ENCODE assay signal across 8 cellular contexts in genomic region chr6:44078795-44079671, GRCh38.
DNase-seq lines count a peak whose midpoint lies in the region; ATAC-seq and TF ChIP-seq lines count a peak whose summit lies in the region.

No MANE protein-coding gene starts in this region.

- H3K4me3 ChIP-seq in adipocyte (ENCODE audit: low read length): no peak overlapping the region
- H3K4me3 ChIP-seq in iPS DF 6.9 (ENCODE audit: low read length): no peak overlapping the region

- POLR2A ChIA-PET in RWPE1 (lab: Yijun Ruan, JAX; ENCODE audit: low non-redundant PET): no interaction called here

- H3K4me1 ChIP-seq in adipocyte (ENCODE audit: control insufficient read depth, insufficient read depth, low read length) (peaks cover 4% of the 10 kb centered on the region), iPS DF 6.9 (ENCODE audit: control insufficient read depth, insufficient read depth, low read length) (peaks cover 10% of the 10 kb centered on the region)

- WGBS in iPS DF 6.9 (ENCODE audit: insufficient coverage, insufficient read length): no CpG with 5 or more reads among the region's 8 CpGs

- no peaks in the 10 kb centered on the region for H3K27me3 ChIP-seq in adipocyte (replicated peaks; ENCODE audit: control insufficient read depth, insufficient read depth, low read length)
- H3K27me3 ChIP-seq in iPS DF 6.9 (ENCODE audit: control insufficient read depth, insufficient read depth, low read length): no peaks in the 10 kb centered on the region

- peak; percentile 94 for TF ChIP-seq CTCF in GM12873 (IDR thresholded peaks at IDR 0.05; ENCODE audit: insufficient read depth, low read depth, low read length, missing control alignments)
- TF ChIP-seq CTCF in RWPE1 (conservative IDR thresholded peaks at IDR 0.05; ENCODE audit: low read depth): peak; percentile 92

- CTCF ChIA-PET in RWPE1 (lab: Yijun Ruan, JAX): interaction anchor here (0.6 to 4.5 kb wide), 34 partner anchors 11 to 468 kb away, joined by 3 to 37 read pairs (median 4); partner anchors contain the start of gene VEGFA

- H3K27ac ChIP-seq in RWPE1 (peak overlapping the region; percentile 35), iPS DF 6.9 (ENCODE audit: low read length) (no peak overlapping the region)

- no peak overlapping the region for H3K9ac ChIP-seq in adipocyte (ENCODE audit: low read length)

- no peaks in the 10 kb centered on the region for H3K36me3 ChIP-seq in adipocyte (ENCODE audit: control insufficient read depth, insufficient read depth, low read length, severe bottlenecking)
- H3K36me3 ChIP-seq in iPS DF 6.9 (ENCODE audit: control insufficient read depth, insufficient read depth, low read length): no peaks in the 10 kb centered on the region

- ATAC-seq in HG03045 (IDR thresholded peaks at IDR 0.05; ENCODE audit: unreplicated experiment): no peak

- H3K9me3 ChIP-seq in adipocyte (ENCODE audit: control insufficient read depth, low read length) (no peaks in the 10 kb centered on the region), iPS DF 6.9 (ENCODE audit: control insufficient read depth, insufficient read depth, low read length) (no peaks in the 10 kb centered on the region)

- DNase-seq in RWPE1 (ENCODE audit: low spot score): peak; percentile 68
- peak; percentile 89 for DNase-seq in adipocyte (ENCODE audit: low read depth)
- peak; percentile 75 for DNase-seq in iPS DF 6.9 (ENCODE audit: low read depth, low spot score)
- DNase-seq in stimulated activated CD4-positive, alpha-beta T cell treated with anti-CD3 and anti-CD28 coated beads, Interleukin-1b, Interleukin-23, amount 100 ng/mL, for 48 hours: peak; percentile 66
- no peak for DNase-seq in NCI-H526 (lab: John Stamatoyannopoulos, UW)
- DNase-seq in NCI-H2029 treated with DMSO at 0.1 percent for 48 hours (lab: John Stamatoyannopoulos, UW): no peak

Comparison
In these comparisons a context has a peak if more than half of its experiments do, and no peak if none do; other contexts are left out.
1. DNase-seq: peak in RWPE1 (single experiment), adipocyte (single experiment), iPS DF 6.9 (single experiment) and stimulated activated CD4-positive, alpha-beta T cell treated with anti-CD3 and anti-CD28 coated beads, Interleukin-1b, Interleukin-23, amount 100 ng/mL, for 48 hours (single experiment); none in NCI-H526 (0 of 2) and NCI-H2029 treated with DMSO at 0.1 percent for 48 hours (single experiment).